12 cellular contexts compared by ENCODE assay signal in the genomic region with DNA sequence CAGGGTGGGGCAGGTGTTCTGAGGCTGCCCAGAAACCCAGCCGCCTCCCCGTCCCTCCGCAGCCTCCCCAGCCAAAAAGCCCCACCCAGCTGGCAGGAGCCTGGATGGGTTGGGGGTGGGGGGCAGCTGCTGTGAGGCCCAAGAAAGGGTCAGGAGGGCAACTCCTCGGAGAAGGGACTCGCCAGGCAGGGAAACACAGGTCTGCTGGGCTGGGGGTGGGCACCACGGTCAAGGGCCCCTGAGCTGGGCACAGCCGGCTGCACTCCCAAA. TPM values are rescaled to one million over a fixed set of nuclear protein-coding genes. Genes with fewer than 3 reads are reported as not detected.
A peak's percentile ranks its signal among the peaks of the same experiment; 100 is the strongest.
DNase-seq lines count a peak whose midpoint lies in the region; ATAC-seq and TF ChIP-seq lines count a peak whose summit lies in the region.
"Had no signal": no experiment of that assay in that cellular context is flagged by ENCODE, and none has a peak within 500 bp of the region (broad histone marks: within the 10 kb centered on the region; RNA-seq: fewer than 3 reads in every experiment).

No MANE protein-coding gene starts in this region.

- TF ChIP-seq CTCF in IMR-90 (conservative IDR thresholded peaks at IDR 0.05; ENCODE audit: low read depth, low read length) (no peak), thoracic aorta (IDR thresholded peaks at IDR 0.05) (no peak)

- H3K4me2 ChIP-seq in IMR-90 (ENCODE audit: low read depth, low read length) (no peak overlapping the region; the same call in 1 of the 2 replicates), mesendoderm (ENCODE audit: low read length) (no peak overlapping the region)

- no peaks in the 10 kb centered on the region for H3K79me2 ChIP-seq in mesendoderm (ENCODE audit: control insufficient read depth, insufficient read depth, low read length)

- H3K27me3 ChIP-seq in IMR-90 (ENCODE audit: control insufficient read depth, insufficient read depth, low read length) (peaks cover under 1% of the 10 kb centered on the region), mesendoderm (ENCODE audit: insufficient read depth, low read length, poor library complexity) (no peaks in the 10 kb centered on the region), thoracic aorta (replicated peaks; ENCODE audit: insufficient read depth) (no peaks in the 10 kb centered on the region)
- H3K27me3 ChIP-seq: ovary had no signal

- no peaks in the 10 kb centered on the region for H4K20me1 ChIP-seq in IMR-90 (ENCODE audit: insufficient read depth, low read length)

- intact Hi-C loops in IMR-90 (cut with micrococcal nuclease), result no loop called here

- H2AK5ac ChIP-seq in IMR-90 (ENCODE audit: low read depth, low read length) (peak overlapping the region; percentile 67; the same call in 1 of the 2 replicates), mesendoderm (ENCODE audit: low read length) (no peak overlapping the region)

- WGBS in IMR-90 (ENCODE audit: extremely low coverage in 2 of 2, insufficient read length in 1 of 2), 2 experiments, result no CpG with 5 or more reads among the region's 7 CpGs
- no CpG with 5 or more reads among the region's 7 CpGs for WGBS in mesendoderm (ENCODE audit: extremely low coverage, insufficient coverage, low lambda C conversion rate)

- H3K18ac ChIP-seq in IMR-90 (ENCODE audit: low read depth, low read length), result peak overlapping the region; percentile 61; the same call in 1 of the 2 replicates
- no peak overlapping the region for H3K18ac ChIP-seq in mesendoderm (ENCODE audit: low read length)

- H3K4ac ChIP-seq in IMR-90 (ENCODE audit: low read depth, low read length) (no peak overlapping the region), mesendoderm (ENCODE audit: low read depth, low read length) (no peak overlapping the region)

- no peak for ATAC-seq in IMR-90 (ENCODE audit: low read depth)
- peak; percentile 25 for ATAC-seq in esophagus mucosa
- no peak for ATAC-seq in thoracic aorta (ENCODE audit: insufficient number of reproducible peaks, low FRiP score, low read depth)
- no peak for ATAC-seq in HG02870 (IDR thresholded peaks at IDR 0.05; ENCODE audit: unreplicated experiment)
- no peak for ATAC-seq in SK-N-SH treated with all-trans-retinoic acid at 6 μM for 48 hours
- no peak for ATAC-seq in HG03565 (IDR thresholded peaks at IDR 0.05; ENCODE audit: unreplicated experiment)

- CTCF ChIA-PET in IMR-90 (lab: Yijun Ruan, JAX), result no interaction called here

- dilution Hi-C loops in IMR-90 (cut with HindIII; ENCODE audit: low sequenced_read_pairs, unreplicated experiment), result no loop called here

- H4K91ac ChIP-seq in IMR-90 (ENCODE audit: insufficient read depth, low read depth, low read length), result no peak overlapping the region; the same call in 1 of the 2 replicates

- 0 out of 2 replicates have a peak overlapping the region, but pooled peaks have one; percentile 71 for H3K14ac ChIP-seq in IMR-90 (replicated peaks; ENCODE audit: low read depth, low read length)

- H4K5ac ChIP-seq in IMR-90 (ENCODE audit: low read depth, low read length) (peak overlapping the region; percentile 72; the same call in 1 of the 2 replicates), mesendoderm (ENCODE audit: low read length) (no peak overlapping the region)

- H2AK9ac ChIP-seq in IMR-90 (replicated peaks; ENCODE audit: low read depth, low read length, poor library complexity), result peak overlapping the region; percentile 86

- peak overlapping the region; percentile 81 to 84; a peak in 2 of 4 replicates for H4K8ac ChIP-seq in IMR-90 (ENCODE audit: low read depth in 2 of 2, low read length in 2 of 2)
- no peak overlapping the region for H4K8ac ChIP-seq in mesendoderm (ENCODE audit: low read depth, low read length)

- no peak for TF ChIP-seq POLR2A in IMR-90 (IDR thresholded peaks at IDR 0.05; ENCODE audit: low read depth, low read length)

- DNase-seq in IMR-90, result no peak
- no peak for DNase-seq in mesendoderm
- no peak for DNase-seq in thoracic aorta (ENCODE audit: low spot score)
- no peak for DNase-seq in NCI-H2107 (lab: John Stamatoyannopoulos, UW)
- DNase-seq: CD4-positive, CD25-positive, alpha-beta regulatory T cell; NCI-H1417; stimulated activated CD4-positive, alpha-beta T cell treated with anti-CD3 and anti-CD28 coated beads, Interleukin-2, amount 100 ng/mL, for 24 hours had no signal

- H3K9ac ChIP-seq in IMR-90 (ENCODE audit: low read depth, low read length) (no peak overlapping the region), mesendoderm (ENCODE audit: low read length) (peak overlapping the region; percentile 63)

- POLR2A ChIA-PET in IMR-90 (lab: Charles Lee; ENCODE audit: unreplicated experiment), result no interaction called here

- H2BK5ac ChIP-seq in IMR-90 (ENCODE audit: low read depth, low read length, poor library complexity, severe bottlenecking) (no peak overlapping the region), mesendoderm (ENCODE audit: low read length) (no peak overlapping the region)

- no peaks in the 10 kb centered on the region for H3K9me3 ChIP-seq in IMR-90 (ENCODE audit: control insufficient read depth, insufficient read depth, low read length)
- H3K9me3 ChIP-seq in thoracic aorta, result no peaks in the 10 kb centered on the region
- H3K9me3 ChIP-seq: ovary had no signal

- H3K4me1 ChIP-seq in IMR-90 (ENCODE audit: control insufficient read depth, insufficient read depth, low read length), result peaks cover 21% of the 10 kb centered on the region
- H3K4me1 ChIP-seq in mesendoderm (ENCODE audit: control insufficient read depth, low read depth, low read length), result no peaks in the 10 kb centered on the region
- peaks cover 9 to 39% of the 10 kb centered on the region in 2 donors for H3K4me1 ChIP-seq in thoracic aorta (ENCODE audit: control insufficient read depth in 1 of 2, low read depth in 2 of 2)

- H3K79me1 ChIP-seq in IMR-90 (ENCODE audit: low read depth in 1 of 2, low read length in 2 of 2), result peaks cover 0 to 30% of the 10 kb centered on the region in 2 experiments; a peak in 1 of 4 replicates
- H3K79me1 ChIP-seq in mesendoderm (ENCODE audit: low read length), result no peaks in the 10 kb centered on the region

- BruUV-seq in IMR-90 (replicated peaks; lab: Mats Ljungman, UMichigan), result no TSS peak

- no peak overlapping the region for H2BK20ac ChIP-seq in IMR-90 (ENCODE audit: low read depth, low read length)

- H2BK120ac ChIP-seq in IMR-90 (ENCODE audit: low read depth, low read length), result no peak overlapping the region
- H2BK120ac ChIP-seq in mesendoderm (ENCODE audit: low read depth, low read length), result no peak overlapping the region

- no peak for TF ChIP-seq RAD21 in IMR-90 (IDR thresholded peaks at IDR 0.05; ENCODE audit: low read length)

- H3K27ac ChIP-seq in IMR-90 (ENCODE audit: insufficient read depth, low read length) (no peak overlapping the region), mesendoderm (ENCODE audit: low read depth, low read length) (no peak overlapping the region), thoracic aorta (peak overlapping the region; percentile 70 to 94)

- peak overlapping the region; percentile 95 for H2AFZ ChIP-seq in IMR-90 (replicated peaks; ENCODE audit: low read length, poor library complexity)

- H3K56ac ChIP-seq in IMR-90 (ENCODE audit: extremely low read depth, insufficient read depth, low read length) (no peak overlapping the region), mesendoderm (ENCODE audit: low read length) (peak overlapping the region; percentile 90)

- H3K23ac ChIP-seq in IMR-90 (ENCODE audit: low read depth, low read length) (no peak overlapping the region), mesendoderm (ENCODE audit: low read length) (no peak overlapping the region)

- in situ Hi-C loops in IMR-90 (cut with MboI; ENCODE audit: low sequenced_read_pairs), result no loop called here

- H3K36me3 ChIP-seq in IMR-90 (ENCODE audit: control insufficient read depth, insufficient read depth, low read length), result no peaks in the 10 kb centered on the region
- H3K36me3 ChIP-seq in mesendoderm (ENCODE audit: control insufficient read depth, insufficient read depth, low read length), result no peaks in the 10 kb centered on the region
- no peaks in the 10 kb centered on the region for H3K36me3 ChIP-seq in thoracic aorta
- H3K36me3 ChIP-seq: ovary had no signal

- H3K9me1 ChIP-seq in IMR-90 (ENCODE audit: insufficient read depth, low read length), result peaks cover 3% of the 10 kb centered on the region; the same call in 1 of the 2 replicates

- H2BK15ac ChIP-seq in IMR-90 (ENCODE audit: low read depth, low read length) (no peak overlapping the region), mesendoderm (replicated peaks; ENCODE audit: low read depth) (no peak overlapping the region)

- H3K4me3 ChIP-seq in IMR-90 (ENCODE audit: insufficient read depth, low read depth, low read length) (no peak overlapping the region), mesendoderm (ENCODE audit: low read length) (no peak overlapping the region), thoracic aorta (peak overlapping the region; percentile 54)

TF ChIP-seq in SK-N-SH treated with all-trans-retinoic acid at 6 μM for 48 hours, 23 proteins besides CTCF, POLR2A, EP300 and RAD21 (continues in another document):
- TF ChIP-seq ZFP3 (CRISPR knock-in tag; IDR thresholded peaks at IDR 0.05), result no peak

RNA-seq across cellular contexts. Expression of gene AHNAK2, which starts 11.1 kb away (rescaled TPM):
- total RNA-seq in IMR-90 (2012; rRNA removed) (6.7 and 7.9 TPM in 2 replicates), esophagus mucosa (184 TPM), thoracic aorta (10 to 100 TPM; 22.6 to 47.8 TPM)
- polyA plus RNA-seq in IMR-90 (2012; rRNA removed), result 2.5 and 2.6 TPM in 2 replicates
- 0.93 and 1.1 TPM in 2 replicates for polyA plus RNA-seq in IMR-90 (2012; cell fraction: cytosol; rRNA removed)
- 4.5 and 7.9 TPM in 2 replicates for polyA plus RNA-seq in IMR-90 (2012; cell fraction: nucleus; rRNA removed; ENCODE audit: low replicate concordance)
- polyA plus RNA-seq in mesendoderm (2013, experiment 1 of 2), result 0.17 TPM
- polyA plus RNA-seq in mesendoderm (2013, experiment 2 of 2), result 0.21 TPM
- total RNA-seq: CD4-positive, CD25-positive, alpha-beta regulatory T cell had no signal
- polyA plus RNA-seq: CD4-positive, CD25-positive, alpha-beta regulatory T cell had no signal

RNA-seq across cellular contexts. Expression of gene CLBA1, which starts 18.5 kb away (rescaled TPM):
- 2.2 and 2.7 TPM in 2 replicates for total RNA-seq in IMR-90 (2012; rRNA removed)
- 5.2 and 6.2 TPM in 2 replicates for polyA plus RNA-seq in IMR-90 (2012; rRNA removed)
- 3.5 and 4.0 TPM in 2 replicates for polyA plus RNA-seq in IMR-90 (2012; cell fraction: cytosol; rRNA removed)
- 10.8 and 12.0 TPM in 2 replicates for polyA plus RNA-seq in IMR-90 (2012; cell fraction: nucleus; rRNA removed; ENCODE audit: low replicate concordance)
- 8.2 TPM for total RNA-seq in esophagus mucosa
- polyA plus RNA-seq in mesendoderm (2013, experiment 1 of 2), result 1.2 TPM
- polyA plus RNA-seq in mesendoderm (2013, experiment 2 of 2), result 1.6 TPM
- total RNA-seq in thoracic aorta, result 1 to 10 TPM; 3.1 to 4.6 TPM

RNA-seq across cellular contexts. Expression of gene PLD4, which starts 42.4 kb away (rescaled TPM):
- total RNA-seq in IMR-90 (2012; rRNA removed) (not detected in 2 replicates), esophagus mucosa (0.80 TPM), thoracic aorta (under 1 TPM in 1 of 2 donors, not detected in 1; 0.35 TPM)
- 0.05 and 0.07 TPM in 2 replicates for polyA plus RNA-seq in IMR-90 (2012; rRNA removed)
- polyA plus RNA-seq in IMR-90 (2012; cell fraction: cytosol; rRNA removed), result 0.04 TPM in 1 of 2 replicates, not detected in the other
- 0.12 and 0.14 TPM in 2 replicates for polyA plus RNA-seq in IMR-90 (2012; cell fraction: nucleus; rRNA removed; ENCODE audit: low replicate concordance)
- polyA plus RNA-seq in mesendoderm (2013, experiment 1 of 2), result not detected
- not detected for polyA plus RNA-seq in mesendoderm (2013, experiment 2 of 2)
- total RNA-seq: CD4-positive, CD25-positive, alpha-beta regulatory T cell had no signal

RNA-seq across cellular contexts. Expression of gene CDCA4, which starts 53.8 kb away (rescaled TPM):
- total RNA-seq in IMR-90 (2012; rRNA removed) (17.7 and 19.7 TPM in 2 replicates), esophagus mucosa (21.8 TPM), thoracic aorta (1 to 10 TPM; 1.6 to 6.5 TPM)
- polyA plus RNA-seq in IMR-90 (2012; rRNA removed), result 18.6 and 21.4 TPM in 2 replicates
- polyA plus RNA-seq in IMR-90 (2012; cell fraction: cytosol; rRNA removed), result 17.8 and 18.2 TPM in 2 replicates
- 9.9 and 13.1 TPM in 2 replicates for polyA plus RNA-seq in IMR-90 (2012; cell fraction: nucleus; rRNA removed; ENCODE audit: low replicate concordance)
- polyA plus RNA-seq in mesendoderm (2013, experiment 1 of 2), result 41.6 TPM
- 41.5 TPM for polyA plus RNA-seq in mesendoderm (2013, experiment 2 of 2)

Comparison
In these comparisons a context has a peak if more than half of its experiments do, and no peak if none do; other contexts are left out.
1. H3K27ac ChIP-seq: peak in thoracic aorta (2 of 2); none in IMR-90 (single experiment) and mesendoderm (single experiment).